23 cellular contexts compared by ENCODE assay signal in the genomic region with DNA sequence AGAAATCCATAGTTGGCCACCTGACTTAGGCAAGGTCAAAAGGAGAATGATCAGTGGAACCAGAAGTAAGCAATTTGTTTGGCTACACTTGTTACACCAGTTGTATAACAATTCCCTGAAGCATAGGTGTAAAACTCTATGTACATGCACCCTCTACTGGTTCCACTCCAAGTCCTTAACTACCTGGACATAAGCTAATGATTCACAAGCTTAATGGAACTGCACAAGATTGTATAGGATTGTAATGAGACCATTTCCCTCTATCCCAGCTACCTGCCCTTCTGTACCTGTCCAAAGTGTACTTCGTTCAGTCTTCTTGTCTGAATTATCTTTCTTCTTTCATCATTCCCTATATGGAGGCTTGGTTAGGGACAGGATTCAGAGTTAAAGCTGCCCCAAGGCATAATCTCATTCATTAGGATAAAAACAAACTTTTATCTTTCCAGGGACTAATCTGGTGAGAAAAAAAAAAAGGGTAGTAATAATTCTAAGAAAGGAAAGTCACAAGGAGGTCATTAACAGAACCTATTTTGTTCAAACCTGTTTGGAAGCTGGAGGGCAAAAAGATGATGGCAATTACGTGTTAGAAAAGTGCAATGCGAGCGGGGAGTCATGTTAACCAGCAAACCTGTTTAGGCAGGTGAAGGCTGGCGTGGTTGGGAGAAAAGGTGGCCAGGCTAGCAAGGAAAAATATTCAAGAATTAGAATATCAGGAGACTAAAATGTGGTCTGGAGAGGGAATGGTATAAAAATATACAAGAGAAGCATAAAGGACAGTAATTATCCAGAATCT. TPM values are rescaled to one million over a fixed set of nuclear protein-coding genes. Genes with fewer than 3 reads are reported as not detected.
A peak's percentile ranks its signal among the peaks of the same experiment; 100 is the strongest.
DNase-seq lines count a peak whose midpoint lies in the region; ATAC-seq, FAIRE-seq and TF ChIP-seq lines count a peak whose summit lies in the region.
"Had no signal": no experiment of that assay in that cellular context is flagged by ENCODE, and none has a peak within 500 bp of the region (broad histone marks: within the 10 kb centered on the region; RNA-seq: fewer than 3 reads in every experiment).

No MANE protein-coding gene starts in this region.

- peak; percentile 16 for FAIRE-seq in HTR-8/SVneo (lab: Jason Lieb, UNC)
- no peak for FAIRE-seq in HepG2 (lab: Jason Lieb, UNC)
- FAIRE-seq: astrocyte, D721Med, urothelium cell line had no signal

- H3K27me3 ChIP-seq in colonic mucosa (no peaks in the 10 kb centered on the region), HepG2 (ENCODE audit: control insufficient read depth in 1 of 2, insufficient read depth in 2 of 2, low read length in 2 of 2) (no peaks in the 10 kb centered on the region)
- H3K27me3 ChIP-seq: sigmoid colon had no signal

- H3K4me3 Mint-ChIP-seq in type B pancreatic cell, result peak overlapping the region; percentile 35
- H3K4me3 Mint-ChIP-seq in Calu3 (ENCODE audit: low read depth, unreplicated experiment), result no peak overlapping the region
- H3K4me3 Mint-ChIP-seq in effector memory CD8-positive, alpha-beta T cell, result no peak overlapping the region
- H3K4me3 Mint-ChIP-seq: activated naive CD4-positive, alpha-beta T cell treated with anti-CD3 and anti-CD28 coated beads for 36 hours; stimulated activated naive CD8-positive, alpha-beta T cell treated with anti-CD3 and anti-CD28 coated beads, Interleukin-15, amount 100 ng/mL, for 72 hours had no signal

- peak; percentile 29; the same call in 1 of the 3 replicates for ATAC-seq in HepG2
- ATAC-seq in effector memory CD8-positive, alpha-beta T cell (replicated peaks), result no peak
- no peak for ATAC-seq in HG02798 (IDR thresholded peaks at IDR 0.05; ENCODE audit: poor library complexity, unreplicated experiment)
- ATAC-seq: left lobe of liver; stimulated activated naive CD8-positive, alpha-beta T cell treated with anti-CD3 and anti-CD28 coated beads, Interleukin-15, amount 100 ng/mL, for 72 hours had no signal

- no peak for TF ChIP-seq EP300 in HepG2 (IDR thresholded peaks at IDR 0.05; ENCODE audit: low read depth in 2 of 2, low read length in 2 of 2)
- no peak for TF ChIP-seq EP300 in HepG2 (CRISPR knock-in tag; IDR thresholded peaks at IDR 0.05; ENCODE audit: borderline replicate concordance)

- intact Hi-C loops in colonic mucosa (cut with DNase I), result no loop called here
- intact Hi-C loops in HepG2 (cut with micrococcal nuclease; ENCODE audit: unreplicated experiment), result no loop called here
- intact Hi-C loops in Calu3 (cut with micrococcal nuclease; ENCODE audit: unreplicated experiment), result loop anchor here (5.0 kb wide), 1 partner anchor 691 kb away; no protein-coding TSS in a partner anchor

- H4K20me1 ChIP-seq in HepG2 (ENCODE audit: insufficient read depth, low read length), result no peaks in the 10 kb centered on the region

- POLR2A ChIA-PET in HepG2 (lab: Yijun Ruan, JAX), result no interaction called here

- no peaks in the 10 kb centered on the region for H3K9me3 ChIP-seq in colonic mucosa
- H3K9me3 ChIP-seq in HepG2 (ENCODE audit: low read length), result no peaks in the 10 kb centered on the region
- H3K9me3 ChIP-seq: sigmoid colon had no signal

- H3K4me2 ChIP-seq in HepG2 (ENCODE audit: low read depth, low read length), result no peak overlapping the region

- H3K27ac ChIP-seq in colonic mucosa (no peak overlapping the region), HepG2 (ENCODE audit: extremely low read length, insufficient read depth, low read length) (no peak overlapping the region)
- H3K27ac ChIP-seq: sigmoid colon had no signal

- peaks cover 5% of the 10 kb centered on the region for H3K27me3 Mint-ChIP-seq in type B pancreatic cell
- H3K27me3 Mint-ChIP-seq in Calu3 (ENCODE audit: unreplicated experiment), result peaks cover 15% of the 10 kb centered on the region
- peaks cover 47 to 65% of the 10 kb centered on the region in 2 donors for H3K27me3 Mint-ChIP-seq in effector memory CD8-positive, alpha-beta T cell

- H3K9me3 Mint-ChIP-seq in type B pancreatic cell (no peaks in the 10 kb centered on the region), Calu3 (ENCODE audit: low read depth, unreplicated experiment) (no peaks in the 10 kb centered on the region)
- no peaks in the 10 kb centered on the region for H3K9me3 Mint-ChIP-seq in effector memory CD8-positive, alpha-beta T cell
- H3K9me3 Mint-ChIP-seq: activated naive CD4-positive, alpha-beta T cell treated with anti-CD3 and anti-CD28 coated beads for 36 hours; stimulated activated naive CD8-positive, alpha-beta T cell treated with anti-CD3 and anti-CD28 coated beads, Interleukin-15, amount 100 ng/mL, for 72 hours had no signal

- no peak for TF ChIP-seq RAD21 in HepG2 (CRISPR knock-in tag; IDR thresholded peaks at IDR 0.05)

- H3K4me3 ChIP-seq in colonic mucosa (no peak overlapping the region), HepG2 (replicated peaks in 1 of 3; ENCODE audit: insufficient read depth in 1 of 3, low read depth in 2 of 3, low read length in 3 of 3) (no peak overlapping the region)
- H3K4me3 ChIP-seq: sigmoid colon had no signal

- no peaks in the 10 kb centered on the region for H3K79me2 ChIP-seq in HepG2 (ENCODE audit: insufficient read depth, low read length)

- no peaks in the 10 kb centered on the region for H3K4me1 ChIP-seq in colonic mucosa
- no peaks in the 10 kb centered on the region for H3K4me1 ChIP-seq in HepG2 (ENCODE audit: insufficient read depth, low read length)
- H3K4me1 ChIP-seq: sigmoid colon had no signal

- no peaks in the 10 kb centered on the region for H3K36me3 Mint-ChIP-seq in type B pancreatic cell
- H3K36me3 Mint-ChIP-seq in Calu3 (ENCODE audit: insufficient read depth, unreplicated experiment), result no peaks in the 10 kb centered on the region
- H3K36me3 Mint-ChIP-seq in effector memory CD8-positive, alpha-beta T cell (ENCODE audit: insufficient read depth), result no peaks in the 10 kb centered on the region

- peak overlapping the region; percentile 92 for H3K27ac Mint-ChIP-seq in type B pancreatic cell
- no peak overlapping the region for H3K27ac Mint-ChIP-seq in Calu3 (ENCODE audit: unreplicated experiment)
- no peak overlapping the region for H3K27ac Mint-ChIP-seq in effector memory CD8-positive, alpha-beta T cell
- H3K27ac Mint-ChIP-seq: activated naive CD4-positive, alpha-beta T cell treated with anti-CD3 and anti-CD28 coated beads for 36 hours had no signal

- 18% methylated on average over 5 of the region's 5 CpGs for WGBS in HepG2 (ENCODE audit: low lambda C conversion rate)

- TF ChIP-seq CTCF in colonic mucosa (IDR thresholded peaks at IDR 0.05) (peak; percentile 12), HepG2 (CRISPR knock-in tag; IDR thresholded peaks at IDR 0.05) (no peak), type B pancreatic cell (conservative IDR thresholded peaks at IDR 0.05) (no peak), Calu3 (IDR thresholded peaks at IDR 0.05; ENCODE audit: unreplicated experiment) (no peak)

- H2AFZ ChIP-seq in HepG2 (ENCODE audit: low read length), result no peak overlapping the region

- DNase-seq in HTR-8/SVneo (ENCODE audit: insufficient read length, low spot score) (no peak), colonic mucosa (peak; percentile 22), HepG2 (ENCODE audit: low spot score) (no peak), type B pancreatic cell (ENCODE audit: extremely low spot score, unreplicated experiment) (no peak), Calu3 (no peak)
- DNase-seq in effector memory CD8-positive, alpha-beta T cell, result no peak
- DNase-seq: activated CD4-positive, alpha-beta T cell treated with anti-CD3 and anti-CD28 coated beads, Interleukin-2, amount 50 U/mL, for 48 hours; activated naive CD4-positive, alpha-beta T cell treated with anti-CD3 and anti-CD28 coated beads for 36 hours; activated T-cell treated with anti-CD3 and anti-CD28 coated beads for 4 hours; foreskin fibroblast; NCI-H1694 treated with DMSO at 0.1 percent for 48 hours; NCI-H446; SHP77; sigmoid colon; stimulated activated CD4-positive, alpha-beta T cell treated with anti-CD3 and anti-CD28 coated beads, Interleukin-2, amount 100 ng/mL, for 24 hours; stimulated activated naive CD8-positive, alpha-beta T cell treated with anti-CD3 and anti-CD28 coated beads, Interleukin-15, amount 100 ng/mL, for 72 hours had no signal

- no peak for TF ChIP-seq POLR2A in HepG2 (IDR thresholded peaks at IDR 0.05; ENCODE audit: insufficient read depth in 1 of 2, low read depth in 2 of 2, low read length in 2 of 2)

- no peaks in the 10 kb centered on the region for H3K36me3 ChIP-seq in colonic mucosa
- no peaks in the 10 kb centered on the region for H3K36me3 ChIP-seq in HepG2 (replicated peaks in 1 of 2; ENCODE audit: control insufficient read depth in 1 of 2, insufficient read depth in 2 of 2, low read length in 2 of 2)
- H3K36me3 ChIP-seq: sigmoid colon had no signal

- in situ Hi-C loops in HepG2 (cut with HindIII; ENCODE audit: extremely low pct_ligation_motif_present, low pct_unique_long_range_greater_than_20kb), result no loop called here

- H3K9ac ChIP-seq in colonic mucosa (ENCODE audit: low read depth in 2 of 2, low read length in 2 of 2), result no peak overlapping the region
- no peak overlapping the region for H3K9ac ChIP-seq in HepG2 (ENCODE audit: insufficient read depth, low read depth, low read length)

- H3K4me1 Mint-ChIP-seq in type B pancreatic cell (ENCODE audit: unreplicated experiment), result peaks cover 4% of the 10 kb centered on the region
- H3K4me1 Mint-ChIP-seq in Calu3 (ENCODE audit: low read depth, unreplicated experiment), result peaks cover 19% of the 10 kb centered on the region
- no peaks in the 10 kb centered on the region for H3K4me1 Mint-ChIP-seq in effector memory CD8-positive, alpha-beta T cell (ENCODE audit: low read depth in 2 of 2)
- H3K4me1 Mint-ChIP-seq: stimulated activated naive CD8-positive, alpha-beta T cell treated with anti-CD3 and anti-CD28 coated beads, Interleukin-15, amount 100 ng/mL, for 72 hours had no signal

- BruUV-seq in HepG2 (replicated peaks; lab: Mats Ljungman, UMichigan) (no TSS peak), Calu3 (replicated peaks; lab: Mats Ljungman, UMichigan) (no TSS peak)

- CTCF ChIA-PET in HepG2 (lab: Yijun Ruan, JAX; ENCODE audit: low intra/inter-chr PET ratio, low total read pairs), result no interaction called here
- CTCF ChIA-PET in Calu3 (lab: Charles Lee), result interaction anchor here (1.0 to 1.3 kb wide), 3 partner anchors 14 to 166 kb away, joined by 3 to 12 read pairs (median 3); no protein-coding TSS in a partner anchor

RNA-seq across cellular contexts. Expression of a gene that starts 2.8 kb away (rescaled TPM):
- not detected for total RNA-seq in colonic mucosa
- total RNA-seq in HepG2 (2016; rRNA removed; fragmentation: Illumina TruSeq; extraction: Trizol), result not detected in 2 replicates
- not detected in 2 replicates for total RNA-seq in HepG2 (2016; cell fraction: cytosol; rRNA removed; fragmentation: Illumina TruSeq; extraction: Trizol; ENCODE audit: low read depth)
- total RNA-seq in HepG2 (2016; cell fraction: insoluble cytoplasmic fraction; rRNA removed; fragmentation: Illumina TruSeq; extraction: Trizol), result not detected in 2 replicates
- not detected in 2 replicates for total RNA-seq in HepG2 (2016; cell fraction: membrane; rRNA removed; fragmentation: Illumina TruSeq; extraction: Trizol)
- total RNA-seq in HepG2 (2016; cell fraction: nucleus; rRNA removed; fragmentation: Illumina TruSeq; extraction: Trizol), result not detected in 2 replicates
- not detected in 2 replicates for polyA plus RNA-seq in HepG2 (2011; rRNA removed)
- polyA plus RNA-seq in HepG2 (2011; cell fraction: cytosol; rRNA removed), result not detected in 2 replicates
- polyA plus RNA-seq in HepG2 (2011; cell fraction: nucleus; rRNA removed), result not detected in 2 replicates
- polyA plus RNA-seq in HepG2 (2012), result not detected in 2 replicates
- polyA plus RNA-seq in HepG2 (2016; cell fraction: cytosol; fragmentation: Illumina TruSeq; extraction: Trizol; ENCODE audit: low read depth), result not detected in 2 replicates
- polyA plus RNA-seq in HepG2 (2016; cell fraction: insoluble cytoplasmic fraction; fragmentation: Illumina TruSeq; extraction: Trizol; ENCODE audit: low read depth), result not detected in 2 replicates
- not detected in 2 replicates for polyA plus RNA-seq in HepG2 (2016; cell fraction: membrane; fragmentation: Illumina TruSeq; extraction: Trizol; ENCODE audit: low read depth)
- not detected in 2 replicates for polyA plus RNA-seq in HepG2 (2016; cell fraction: nucleus; fragmentation: Illumina TruSeq; extraction: Trizol; ENCODE audit: insufficient read depth, low read depth)
- polyA minus RNA-seq in HepG2 (2011; rRNA and poly(A)+ RNA removed; ENCODE audit: low replicate concordance), result 8.1 TPM in 1 of 2 replicates, not detected in the other
- polyA minus RNA-seq in HepG2 (2011; cell fraction: cytosol; rRNA and poly(A)+ RNA removed), result not detected in 2 replicates
- not detected in 2 replicates for polyA minus RNA-seq in HepG2 (2011; cell fraction: nucleus; rRNA and poly(A)+ RNA removed)
- total RNA-seq in type B pancreatic cell (ENCODE audit: low replicate concordance), result 0.68 and 3.4 TPM in 2 replicates
- not detected in 2 replicates for total RNA-seq in Calu3 (2022)
- total RNA-seq: activated naive CD4-positive, alpha-beta T cell treated with anti-CD3 and anti-CD28 coated beads for 36 hours; G401; left lobe of liver; osteoblast; sigmoid colon had no signal

RNA-seq across cellular contexts. Expression of a gene that starts 4.1 kb away (rescaled TPM):
- total RNA-seq in colonic mucosa, result under 1 TPM; 0.20 to 0.77 TPM
- not detected in 2 replicates for total RNA-seq in HepG2 (2016; rRNA removed; fragmentation: Illumina TruSeq; extraction: Trizol)
- total RNA-seq in HepG2 (2016; cell fraction: cytosol; rRNA removed; fragmentation: Illumina TruSeq; extraction: Trizol; ENCODE audit: low read depth), result not detected in 2 replicates
- total RNA-seq in HepG2 (2016; cell fraction: insoluble cytoplasmic fraction; rRNA removed; fragmentation: Illumina TruSeq; extraction: Trizol), result not detected in 2 replicates
- total RNA-seq in HepG2 (2016; cell fraction: membrane; rRNA removed; fragmentation: Illumina TruSeq; extraction: Trizol), result not detected in 2 replicates
- not detected in 2 replicates for total RNA-seq in HepG2 (2016; cell fraction: nucleus; rRNA removed; fragmentation: Illumina TruSeq; extraction: Trizol)
- polyA plus RNA-seq in HepG2 (2011; rRNA removed), result not detected in 2 replicates
- polyA plus RNA-seq in HepG2 (2011; cell fraction: cytosol; rRNA removed), result 0.04 TPM in 1 of 2 replicates, not detected in the other
- not detected in 2 replicates for polyA plus RNA-seq in HepG2 (2011; cell fraction: nucleus; rRNA removed)
- polyA plus RNA-seq in HepG2 (2012), result not detected in 2 replicates
- not detected in 2 replicates for polyA plus RNA-seq in HepG2 (2016; cell fraction: cytosol; fragmentation: Illumina TruSeq; extraction: Trizol; ENCODE audit: low read depth)
- polyA plus RNA-seq in HepG2 (2016; cell fraction: insoluble cytoplasmic fraction; fragmentation: Illumina TruSeq; extraction: Trizol; ENCODE audit: low read depth), result not detected in 2 replicates
- not detected in 2 replicates for polyA plus RNA-seq in HepG2 (2016; cell fraction: membrane; fragmentation: Illumina TruSeq; extraction: Trizol; ENCODE audit: low read depth)
- not detected in 2 replicates for polyA plus RNA-seq in HepG2 (2016; cell fraction: nucleus; fragmentation: Illumina TruSeq; extraction: Trizol; ENCODE audit: insufficient read depth, low read depth)
- 38.5 TPM in 1 of 2 replicates, not detected in the other for polyA minus RNA-seq in HepG2 (2011; rRNA and poly(A)+ RNA removed; ENCODE audit: low replicate concordance)
- 0.59 and 0.62 TPM in 2 replicates for polyA minus RNA-seq in HepG2 (2011; cell fraction: cytosol; rRNA and poly(A)+ RNA removed)
- 0.52 TPM in 1 of 2 replicates, not detected in the other for polyA minus RNA-seq in HepG2 (2011; cell fraction: nucleus; rRNA and poly(A)+ RNA removed)
- total RNA-seq in type B pancreatic cell (ENCODE audit: low replicate concordance), result 0.19 and 2.8 TPM in 2 replicates
- not detected in 2 replicates for total RNA-seq in Calu3 (2022)
- total RNA-seq: activated naive CD4-positive, alpha-beta T cell treated with anti-CD3 and anti-CD28 coated beads for 36 hours had no signal

RNA-seq across cellular contexts. Expression of a gene that starts 36.6 kb away (rescaled TPM):
- total RNA-seq in colonic mucosa (10 to 100 TPM; 12.8 to 42.8 TPM), HepG2 (2016; rRNA removed; fragmentation: Illumina TruSeq; extraction: Trizol) (7.9 and 8.1 TPM in 2 replicates), type B pancreatic cell (ENCODE audit: low replicate concordance) (43.5 and 252 TPM in 2 replicates), Calu3 (2022) (54.8 and 61.0 TPM in 2 replicates)
- 1.2 and 2.7 TPM in 2 replicates for total RNA-seq in HepG2 (2016; cell fraction: cytosol; rRNA removed; fragmentation: Illumina TruSeq; extraction: Trizol; ENCODE audit: low read depth)
- total RNA-seq in HepG2 (2016; cell fraction: insoluble cytoplasmic fraction; rRNA removed; fragmentation: Illumina TruSeq; extraction: Trizol), result 6.8 and 8.2 TPM in 2 replicates
- 3.7 and 3.8 TPM in 2 replicates for total RNA-seq in HepG2 (2016; cell fraction: membrane; rRNA removed; fragmentation: Illumina TruSeq; extraction: Trizol)
- 7.5 and 9.5 TPM in 2 replicates for total RNA-seq in HepG2 (2016; cell fraction: nucleus; rRNA removed; fragmentation: Illumina TruSeq; extraction: Trizol)
- 26.1 and 28.1 TPM in 2 replicates for polyA plus RNA-seq in HepG2 (2011; rRNA removed)
- 12.7 and 20.6 TPM in 2 replicates for polyA plus RNA-seq in HepG2 (2011; cell fraction: cytosol; rRNA removed)
- 18.1 and 27.4 TPM in 2 replicates for polyA plus RNA-seq in HepG2 (2011; cell fraction: nucleus; rRNA removed)
- 30.3 and 43.8 TPM in 2 replicates for polyA plus RNA-seq in HepG2 (2012)
- polyA plus RNA-seq in HepG2 (2016; cell fraction: cytosol; fragmentation: Illumina TruSeq; extraction: Trizol; ENCODE audit: low read depth), result 1.2 and 1.3 TPM in 2 replicates
- 8.5 and 10.9 TPM in 2 replicates for polyA plus RNA-seq in HepG2 (2016; cell fraction: insoluble cytoplasmic fraction; fragmentation: Illumina TruSeq; extraction: Trizol; ENCODE audit: low read depth)
- 2.4 and 2.8 TPM in 2 replicates for polyA plus RNA-seq in HepG2 (2016; cell fraction: membrane; fragmentation: Illumina TruSeq; extraction: Trizol; ENCODE audit: low read depth)
- 8.0 and 9.3 TPM in 2 replicates for polyA plus RNA-seq in HepG2 (2016; cell fraction: nucleus; fragmentation: Illumina TruSeq; extraction: Trizol; ENCODE audit: insufficient read depth, low read depth)
- 14.5 and 98.1 TPM in 2 replicates for polyA minus RNA-seq in HepG2 (2011; rRNA and poly(A)+ RNA removed; ENCODE audit: low replicate concordance)
- 10.8 and 14.2 TPM in 2 replicates for polyA minus RNA-seq in HepG2 (2011; cell fraction: cytosol; rRNA and poly(A)+ RNA removed)
- 17.0 and 23.5 TPM in 2 replicates for polyA minus RNA-seq in HepG2 (2011; cell fraction: nucleus; rRNA and poly(A)+ RNA removed)

RNA-seq across cellular contexts. Expression of a gene that starts 46.0 kb away (rescaled TPM):
- total RNA-seq in colonic mucosa, result 1 to 10 TPM; 1.1 to 6.8 TPM
- not detected in 2 replicates for total RNA-seq in HepG2 (2016; rRNA removed; fragmentation: Illumina TruSeq; extraction: Trizol)
- not detected in 2 replicates for total RNA-seq in HepG2 (2016; cell fraction: cytosol; rRNA removed; fragmentation: Illumina TruSeq; extraction: Trizol; ENCODE audit: low read depth)
- total RNA-seq in HepG2 (2016; cell fraction: insoluble cytoplasmic fraction; rRNA removed; fragmentation: Illumina TruSeq; extraction: Trizol), result not detected in 2 replicates
- total RNA-seq in HepG2 (2016; cell fraction: membrane; rRNA removed; fragmentation: Illumina TruSeq; extraction: Trizol), result not detected in 2 replicates
- total RNA-seq in HepG2 (2016; cell fraction: nucleus; rRNA removed; fragmentation: Illumina TruSeq; extraction: Trizol), result not detected in 2 replicates
- not detected in 2 replicates for polyA plus RNA-seq in HepG2 (2011; rRNA removed)
- not detected in 2 replicates for polyA plus RNA-seq in HepG2 (2011; cell fraction: cytosol; rRNA removed)
- not detected in 2 replicates for polyA plus RNA-seq in HepG2 (2011; cell fraction: nucleus; rRNA removed)
- polyA plus RNA-seq in HepG2 (2012), result not detected in 2 replicates
- not detected in 2 replicates for polyA plus RNA-seq in HepG2 (2016; cell fraction: cytosol; fragmentation: Illumina TruSeq; extraction: Trizol; ENCODE audit: low read depth)
- polyA plus RNA-seq in HepG2 (2016; cell fraction: insoluble cytoplasmic fraction; fragmentation: Illumina TruSeq; extraction: Trizol; ENCODE audit: low read depth), result not detected in 2 replicates
- polyA plus RNA-seq in HepG2 (2016; cell fraction: membrane; fragmentation: Illumina TruSeq; extraction: Trizol; ENCODE audit: low read depth), result not detected in 2 replicates
- polyA plus RNA-seq in HepG2 (2016; cell fraction: nucleus; fragmentation: Illumina TruSeq; extraction: Trizol; ENCODE audit: insufficient read depth, low read depth), result not detected in 2 replicates
- not detected in 2 replicates for polyA minus RNA-seq in HepG2 (2011; rRNA and poly(A)+ RNA removed; ENCODE audit: low replicate concordance)
- polyA minus RNA-seq in HepG2 (2011; cell fraction: cytosol; rRNA and poly(A)+ RNA removed), result not detected in 2 replicates
- polyA minus RNA-seq in HepG2 (2011; cell fraction: nucleus; rRNA and poly(A)+ RNA removed), result not detected in 2 replicates
- total RNA-seq in type B pancreatic cell (ENCODE audit: low replicate concordance), result 1.8 and 16.2 TPM in 2 replicates
- 1.2 and 1.4 TPM in 2 replicates for total RNA-seq in Calu3 (2022)
- total RNA-seq: activated naive CD4-positive, alpha-beta T cell treated with anti-CD3 and anti-CD28 coated beads for 36 hours; G401 had no signal
